In the genomic region with DNA sequence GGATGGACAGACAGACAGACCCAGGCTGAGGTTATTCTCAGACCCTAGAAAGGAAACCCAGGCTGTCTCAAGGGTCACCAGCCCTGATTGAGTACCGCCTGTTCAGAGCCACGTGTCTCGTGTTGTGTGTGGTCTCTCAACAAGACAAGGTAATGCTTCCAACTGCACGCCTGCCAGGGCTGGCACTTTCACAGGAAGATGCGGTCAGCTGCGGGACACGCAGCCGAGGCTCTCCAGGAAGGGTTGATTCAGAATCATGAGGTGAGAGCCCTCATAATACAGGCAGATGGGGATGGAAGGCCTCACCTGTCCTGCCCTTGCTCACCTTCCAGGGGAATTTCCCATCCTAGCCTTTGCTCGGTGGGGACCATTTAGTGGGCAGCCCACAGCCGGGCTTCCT, we compare ENCODE assay signal across 24 cellular contexts.
DNase-seq lines count a peak whose midpoint lies in the region; ATAC-seq and TF ChIP-seq lines count a peak whose summit lies in the region.
"Had no signal": no experiment of that assay in that cellular context is flagged by ENCODE, and none has a peak within 500 bp of the region (broad histone marks: within the 10 kb centered on the region; RNA-seq: fewer than 3 reads in every experiment).

No MANE protein-coding gene starts in this region.

- H4K12ac ChIP-seq in trophoblast cell (ENCODE audit: low read depth, low read length), result no peak overlapping the region

- no peak overlapping the region for H3K4me3 ChIP-seq in right cardiac atrium (ENCODE audit: low read length)
- no peak overlapping the region for H3K4me3 ChIP-seq in WERI-Rb-1 (ENCODE audit: low read depth, low read length)
- H3K4me3 ChIP-seq in mesenchymal stem cell (ENCODE audit: insufficient read depth in 1 of 2, low read depth in 1 of 2, low read length in 2 of 2), result no peak overlapping the region
- no peak overlapping the region for H3K4me3 ChIP-seq in trophoblast cell (ENCODE audit: low read depth, low read length)
- H3K4me3 ChIP-seq: MG63 had no signal

- H3K27me3 ChIP-seq in right cardiac atrium (ENCODE audit: control insufficient read depth, insufficient read depth) (no peaks in the 10 kb centered on the region), WERI-Rb-1 (ENCODE audit: insufficient read depth, low read depth, severe bottlenecking) (no peaks in the 10 kb centered on the region), mesenchymal stem cell (ENCODE audit: control insufficient read depth in 1 of 2, insufficient read depth in 1 of 2, low read length in 2 of 2) (peaks cover 0 to 22% of the 10 kb centered on the region in 2 experiments), trophoblast cell (ENCODE audit: insufficient read depth, low read length) (no peaks in the 10 kb centered on the region)
- H3K27me3 ChIP-seq: BE2C, MG63 had no signal

- H3K4ac ChIP-seq in mesenchymal stem cell (ENCODE audit: low read depth in 1 of 2, low read length in 2 of 2) (peak overlapping the region; percentile 57 to 66), trophoblast cell (ENCODE audit: low read depth, low read length) (no peak overlapping the region)

- H2AK5ac ChIP-seq in mesenchymal stem cell (ENCODE audit: low read length, severe bottlenecking) (peak overlapping the region; percentile 78), trophoblast cell (ENCODE audit: low read length) (no peak overlapping the region)

- H2BK120ac ChIP-seq in mesenchymal stem cell (ENCODE audit: low read depth, low read length) (peak overlapping the region; percentile 50), trophoblast cell (ENCODE audit: insufficient read depth, low read length, poor library complexity) (peak overlapping the region; percentile 25)

- no peaks in the 10 kb centered on the region for H3K79me1 ChIP-seq in mesenchymal stem cell (replicated peaks; ENCODE audit: low read length, poor library complexity, severe bottlenecking)
- H3K79me1 ChIP-seq in trophoblast cell (ENCODE audit: low read length), result peaks cover 2% of the 10 kb centered on the region

- H2BK5ac ChIP-seq in mesenchymal stem cell (ENCODE audit: low read depth, low read length, poor library complexity, severe bottlenecking) (no peak overlapping the region), trophoblast cell (ENCODE audit: low read depth, low read length, poor library complexity) (no peak overlapping the region)

- H3K9me3 ChIP-seq in right cardiac atrium (ENCODE audit: control insufficient read depth, low read length) (no peaks in the 10 kb centered on the region), WERI-Rb-1 (ENCODE audit: severe bottlenecking) (no peaks in the 10 kb centered on the region), mesenchymal stem cell (ENCODE audit: control insufficient read depth, low read length) (no peaks in the 10 kb centered on the region), trophoblast cell (ENCODE audit: insufficient read depth, low read depth, low read length) (no peaks in the 10 kb centered on the region)
- H3K9me3 ChIP-seq: BE2C, MG63 had no signal

- no peak overlapping the region for H3K9ac ChIP-seq in mesenchymal stem cell (ENCODE audit: low read length)
- no peak overlapping the region for H3K9ac ChIP-seq in trophoblast cell (ENCODE audit: low read length)

- H3K18ac ChIP-seq in mesenchymal stem cell (ENCODE audit: low read depth in 1 of 2, low read length in 2 of 2), result peak overlapping the region; percentile 82 to 89
- no peak overlapping the region for H3K18ac ChIP-seq in trophoblast cell (ENCODE audit: low read length)

- no peak for DNase-seq in Right ventricle myocardium superior
- DNase-seq in right cardiac atrium, result no peak
- DNase-seq in WERI-Rb-1, result no peak
- no peak for DNase-seq in mesenchymal stem cell
- DNase-seq in trophoblast cell, result no peak
- DNase-seq in stimulated activated naive CD4-positive, alpha-beta T cell (lab: John Stamatoyannopoulos, UW), result no peak
- no peak for DNase-seq in NK-92 (lab: John Stamatoyannopoulos, UW; ENCODE audit: unreplicated experiment)
- DNase-seq: ACHN; BE2C; CD8-positive, alpha-beta memory T cell; DMS79 treated with DMSO at 0.1 percent for 48 hours; GF-D8; HCEC 1CT; KBM-7; MG63; NCI-H1417; NCI-H1694; NCI-H2029 treated with DMSO at 0.1 percent for 48 hours; NCI-H2227 treated with DMSO at 0.1 percent for 48 hours; NCI-H526 treated with DMSO at 0.1 percent for 48 hours had no signal

- peak; percentile 22 for ATAC-seq in Right ventricle myocardium superior (ENCODE audit: poor library complexity)
- no peak for ATAC-seq in right cardiac atrium
- no peak for ATAC-seq in HG02571 (IDR thresholded peaks at IDR 0.05; ENCODE audit: unreplicated experiment)
- ATAC-seq: Panc1, SK-N-SH treated with all-trans-retinoic acid at 6 μM for 48 hours had no signal

- H3K27ac ChIP-seq in right cardiac atrium (ENCODE audit: low read length) (no peak overlapping the region), WERI-Rb-1 (peak overlapping the region; percentile 69), mesenchymal stem cell (ENCODE audit: low read length, poor library complexity, severe bottlenecking) (no peak overlapping the region), trophoblast cell (ENCODE audit: low read depth, low read length) (no peak overlapping the region)
- H3K27ac ChIP-seq: 22Rv1 had no signal

- H3K4me2 ChIP-seq in mesenchymal stem cell (ENCODE audit: low read length, poor library complexity, severe bottlenecking) (no peak overlapping the region), trophoblast cell (ENCODE audit: low read length) (no peak overlapping the region)

- H4K91ac ChIP-seq in mesenchymal stem cell (ENCODE audit: low read length) (peak overlapping the region; percentile 90), trophoblast cell (ENCODE audit: low read depth, low read length) (no peak overlapping the region)

- H3K4me1 ChIP-seq in right cardiac atrium (ENCODE audit: control insufficient read depth, insufficient read depth, low read length) (no peaks in the 10 kb centered on the region), mesenchymal stem cell (ENCODE audit: control insufficient read depth, insufficient read depth, low read depth, low read length) (peaks cover 15% of the 10 kb centered on the region), trophoblast cell (ENCODE audit: control insufficient read depth in 1 of 2, insufficient read depth in 2 of 2, low read length in 2 of 2) (peaks cover 0 to 2% of the 10 kb centered on the region in 2 experiments)
- H3K4me1 ChIP-seq: BE2C had no signal

- no peak overlapping the region for H2BK15ac ChIP-seq in mesenchymal stem cell (ENCODE audit: low read depth, poor library complexity, severe bottlenecking)

- peak overlapping the region in 1 of 2 experiments; percentile 63 for H3K23ac ChIP-seq in mesenchymal stem cell (ENCODE audit: low read length in 2 of 2)
- no peak overlapping the region for H3K23ac ChIP-seq in trophoblast cell (ENCODE audit: low read length)

- peak overlapping the region; percentile 69 to 92 for H2BK12ac ChIP-seq in mesenchymal stem cell (ENCODE audit: low read length in 2 of 2)
- H2BK12ac ChIP-seq in trophoblast cell (ENCODE audit: low read length), result peak overlapping the region; percentile 45

- H3K36me3 ChIP-seq in WERI-Rb-1, result no peaks in the 10 kb centered on the region
- H3K36me3 ChIP-seq in mesenchymal stem cell (ENCODE audit: control insufficient read depth in 1 of 2, insufficient read depth in 2 of 2, low read depth in 1 of 2, low read length in 2 of 2), result no peaks in the 10 kb centered on the region
- H3K36me3 ChIP-seq in trophoblast cell (ENCODE audit: control insufficient read depth in 1 of 2, insufficient read depth in 2 of 2, low read length in 2 of 2), result peaks cover 2 to 10% of the 10 kb centered on the region in 2 experiments
- H3K36me3 ChIP-seq: BE2C, MG63 had no signal

- WGBS in right cardiac atrium, result 89% methylated on average over 10 of the region's 10 CpGs
- WGBS in mesenchymal stem cell, result 93% methylated on average over 10 of the region's 10 CpGs
- no CpG with 5 or more reads among the region's 10 CpGs for WGBS in trophoblast cell (ENCODE audit: extremely low coverage, insufficient coverage, insufficient read length)

- H2AFZ ChIP-seq in mesenchymal stem cell (ENCODE audit: low read depth, low read length), result no peak overlapping the region
- H2AFZ ChIP-seq in trophoblast cell (ENCODE audit: insufficient read depth, low read length, poor library complexity), result no peak overlapping the region

- H4K8ac ChIP-seq in mesenchymal stem cell (ENCODE audit: low read length) (peak overlapping the region; percentile 35), trophoblast cell (ENCODE audit: low read depth, low read length) (no peak overlapping the region)

- TF ChIP-seq CTCF in WERI-Rb-1 (IDR thresholded peaks at IDR 0.05; ENCODE audit: low read depth, low read length), result no peak

- intact Hi-C loops in Right ventricle myocardium superior (cut with DNase I), result no loop called here
- intact Hi-C loops in right cardiac atrium (cut with DNase I), result loop anchor here in 1 of 4 donors (10.0 kb wide), 2 partner anchors 159 to 549 kb away; a partner anchor contains a TSS

- H3K14ac ChIP-seq in mesenchymal stem cell (ENCODE audit: low read length in 2 of 2), result peak overlapping the region in 1 of 2 experiments; percentile 18
- H3K14ac ChIP-seq in trophoblast cell (ENCODE audit: low read length), result no peak overlapping the region

- H3K79me2 ChIP-seq in trophoblast cell (ENCODE audit: control insufficient read depth, insufficient read depth, low read length, poor library complexity), result no peaks in the 10 kb centered on the region
